ENCODE assay signal across 11 cellular contexts in the genomic region with DNA sequence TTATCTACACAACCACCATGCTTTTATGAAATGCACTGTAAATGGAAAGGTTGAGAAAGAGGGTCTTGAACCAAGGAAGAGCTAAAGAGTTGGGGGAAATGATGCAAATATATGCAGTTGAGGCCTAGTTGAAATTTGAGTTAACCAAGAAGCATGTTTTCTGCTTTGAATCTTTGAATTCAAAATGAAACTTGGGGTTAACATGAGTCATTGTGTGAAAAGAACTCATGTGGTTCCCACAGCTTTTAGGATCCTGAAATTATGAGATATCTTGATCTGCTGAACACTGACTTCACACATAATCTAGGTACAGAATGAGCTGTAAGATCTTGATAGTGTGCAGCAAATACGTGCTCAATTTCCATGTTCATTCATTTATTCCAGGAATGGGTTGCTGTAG.
A peak's percentile ranks its signal among the peaks of the same experiment; 100 is the strongest.
DNase-seq lines count a peak whose midpoint lies in the region; ATAC-seq and TF ChIP-seq lines count a peak whose summit lies in the region.
"Had no signal": no experiment of that assay in that cellular context is flagged by ENCODE, and none has a peak within 500 bp of the region (broad histone marks: within the 10 kb centered on the region; RNA-seq: fewer than 3 reads in every experiment).

No MANE protein-coding gene starts in this region.

- no peak overlapping the region for H3K4me3 Mint-ChIP-seq in activated naive CD4-positive, alpha-beta T cell treated with anti-CD3 and anti-CD28 coated beads, Interleukin-2, amount 10 ng/mL, durations not matched to agents 7 days and 5 days
- no peak overlapping the region for H3K4me3 Mint-ChIP-seq in stimulated activated naive CD8-positive, alpha-beta T cell treated with anti-CD3 and anti-CD28 coated beads, Interleukin-15, Interleukin-2, amounts not matched to agents 100 ng/mL and 50 ng/mL, for 24 hours
- H3K4me3 Mint-ChIP-seq: naive B cell had no signal

- H3K9me3 ChIP-seq in body of pancreas: no peaks in the 10 kb centered on the region
- H3K9me3 ChIP-seq in upper lobe of left lung: no peaks in the 10 kb centered on the region

- no peaks in the 10 kb centered on the region for H3K4me1 ChIP-seq in body of pancreas
- H3K4me1 ChIP-seq in upper lobe of left lung: no peaks in the 10 kb centered on the region

- H3K27ac Mint-ChIP-seq in activated naive CD4-positive, alpha-beta T cell treated with anti-CD3 and anti-CD28 coated beads, Interleukin-2, amount 10 ng/mL, durations not matched to agents 7 days and 5 days: peak overlapping the region; percentile 87
- H3K27ac Mint-ChIP-seq in stimulated activated naive CD8-positive, alpha-beta T cell treated with anti-CD3 and anti-CD28 coated beads, Interleukin-15, Interleukin-2, amounts not matched to agents 100 ng/mL and 50 ng/mL, for 24 hours: peak overlapping the region; percentile 78
- H3K27ac Mint-ChIP-seq: naive B cell had no signal

- TF ChIP-seq EP300 in upper lobe of left lung (IDR thresholded peaks at IDR 0.05): no peak

- 83% methylated on average over 1 of the region's 1 CpG for WGBS in body of pancreas, 2 donors
- WGBS in upper lobe of left lung, 2 donors: 85 to 88% methylated on average over 1 of the region's 1 CpG

- TF ChIP-seq POLR2A in body of pancreas (IDR thresholded peaks at IDR 0.05) (no peak), upper lobe of left lung (IDR thresholded peaks at IDR 0.05) (no peak)

- peaks cover 49% of the 10 kb centered on the region for H3K4me1 Mint-ChIP-seq in activated naive CD4-positive, alpha-beta T cell treated with anti-CD3 and anti-CD28 coated beads, Interleukin-2, amount 10 ng/mL, durations not matched to agents 7 days and 5 days
- H3K4me1 Mint-ChIP-seq in stimulated activated naive CD8-positive, alpha-beta T cell treated with anti-CD3 and anti-CD28 coated beads, Interleukin-15, Interleukin-2, amounts not matched to agents 100 ng/mL and 50 ng/mL, for 24 hours (ENCODE audit: low read depth): peaks cover 38% of the 10 kb centered on the region

- H3K4me3 ChIP-seq in body of pancreas: no peak overlapping the region
- no peak overlapping the region for H3K4me3 ChIP-seq in upper lobe of left lung

- H3K27ac ChIP-seq in body of pancreas: no peak overlapping the region
- no peak overlapping the region for H3K27ac ChIP-seq in upper lobe of left lung

- peaks cover 33% of the 10 kb centered on the region for H3K36me3 Mint-ChIP-seq in activated naive CD4-positive, alpha-beta T cell treated with anti-CD3 and anti-CD28 coated beads, Interleukin-2, amount 10 ng/mL, durations not matched to agents 7 days and 5 days
- H3K36me3 Mint-ChIP-seq in stimulated activated naive CD8-positive, alpha-beta T cell treated with anti-CD3 and anti-CD28 coated beads, Interleukin-15, Interleukin-2, amounts not matched to agents 100 ng/mL and 50 ng/mL, for 24 hours (ENCODE audit: low read depth): no peaks in the 10 kb centered on the region

- intact Hi-C loops in body of pancreas (cut with DNase I): no loop called here

- TF ChIP-seq CTCF in body of pancreas (IDR thresholded peaks at IDR 0.05) (no peak), upper lobe of left lung (IDR thresholded peaks at IDR 0.05) (no peak)

- DNase-seq in activated naive CD4-positive, alpha-beta T cell treated with anti-CD3 and anti-CD28 coated beads, Interleukin-2, amount 10 ng/mL, durations not matched to agents 7 days and 5 days: no peak
- DNase-seq in activated naive CD4-positive, alpha-beta T cell treated with Interleukin-2 at 50 U/mL for 16 hours: no peak
- no peak for DNase-seq in NCI-H345 treated with DMSO at 0.1 percent for 48 hours (lab: John Stamatoyannopoulos, UW; ENCODE audit: unreplicated experiment)
- no peak for DNase-seq in body of pancreas
- no peak for DNase-seq in upper lobe of left lung
- DNase-seq: AML-193, naive B cell, NCI-H1092 had no signal

- H3K27me3 ChIP-seq in body of pancreas: no peaks in the 10 kb centered on the region
- H3K27me3 ChIP-seq in upper lobe of left lung: no peaks in the 10 kb centered on the region

- CTCF ChIA-PET in activated naive CD4-positive, alpha-beta T cell treated with anti-CD3 and anti-CD28 coated beads, Interleukin-2, amount 10 ng/mL, durations not matched to agents 7 days and 5 days (lab: Charles Lee): interaction anchor here (0.8 to 1.2 kb wide), 2 partner anchors 415 to 422 kb away, joined by 3 read pairs; no protein-coding TSS in a partner anchor

- ATAC-seq in HG02623 (IDR thresholded peaks at IDR 0.05; ENCODE audit: unreplicated experiment): peak; percentile 89
- ATAC-seq in HG03565 (IDR thresholded peaks at IDR 0.05; ENCODE audit: unreplicated experiment): peak; percentile 95
- ATAC-seq in body of pancreas: no peak
- no peak for ATAC-seq in upper lobe of left lung (ENCODE audit: low FRiP score in 2 of 2)

- H3K27me3 Mint-ChIP-seq in activated naive CD4-positive, alpha-beta T cell treated with anti-CD3 and anti-CD28 coated beads, Interleukin-2, amount 10 ng/mL, durations not matched to agents 7 days and 5 days: no peaks in the 10 kb centered on the region
- peaks cover 21% of the 10 kb centered on the region for H3K27me3 Mint-ChIP-seq in stimulated activated naive CD8-positive, alpha-beta T cell treated with anti-CD3 and anti-CD28 coated beads, Interleukin-15, Interleukin-2, amounts not matched to agents 100 ng/mL and 50 ng/mL, for 24 hours

- H3K36me3 ChIP-seq in body of pancreas (replicated peaks in 1 of 2; ENCODE audit: insufficient read depth in 1 of 2, low read depth in 2 of 2) (no peaks in the 10 kb centered on the region), upper lobe of left lung (no peaks in the 10 kb centered on the region)

- peaks cover 12% of the 10 kb centered on the region for H3K9me3 Mint-ChIP-seq in activated naive CD4-positive, alpha-beta T cell treated with anti-CD3 and anti-CD28 coated beads, Interleukin-2, amount 10 ng/mL, durations not matched to agents 7 days and 5 days
- peaks cover 6% of the 10 kb centered on the region for H3K9me3 Mint-ChIP-seq in stimulated activated naive CD8-positive, alpha-beta T cell treated with anti-CD3 and anti-CD28 coated beads, Interleukin-15, Interleukin-2, amounts not matched to agents 100 ng/mL and 50 ng/mL, for 24 hours

Comparison
In these comparisons a context has a peak if more than half of its experiments do, and no peak if none do; other contexts are left out.
1. ATAC-seq: peak in HG02623 (single experiment) and HG03565 (single experiment); none in body of pancreas (single experiment) and upper lobe of left lung (0 of 2).